Comparison of ENCODE assay signal across 8 cellular contexts in genomic region chr12:989051-989450, GRCh38. TPM values are rescaled to one million over a fixed set of nuclear protein-coding genes. Genes with fewer than 3 reads are reported as not detected.
DNase-seq lines count a peak whose midpoint lies in the region; ATAC-seq and TF ChIP-seq lines count a peak whose summit lies in the region.

No MANE protein-coding gene starts in this region.

- no peak for TF ChIP-seq POLR2A in HCT116 (IDR thresholded peaks at IDR 0.05; ENCODE audit: borderline replicate concordance, extremely low read depth, insufficient read depth, insufficient read length)

- no peak for ATAC-seq in HCT116
- ATAC-seq in naive thymus-derived CD4-positive, alpha-beta T cell, result no peak
- ATAC-seq in mucosa of descending colon, result no peak

- H3K9me2 ChIP-seq in HCT116 (ENCODE audit: insufficient read depth), result no peaks in the 10 kb centered on the region

- peak overlapping the region; percentile 95; the same call in 1 of the 2 replicates for H3K27ac ChIP-seq in HCT116 (ENCODE audit: low read depth, low read length)
- H3K27ac ChIP-seq in naive thymus-derived CD4-positive, alpha-beta T cell (ENCODE audit: low read depth, low read length), result no peak overlapping the region

- peaks cover 0 to 3% (median 0%) of the 10 kb centered on the region in 11 donors for H3K9me3 Mint-ChIP-seq in naive thymus-derived CD4-positive, alpha-beta T cell

- no peak for TF ChIP-seq CTCF in AG04449 (IDR thresholded peaks at IDR 0.05; ENCODE audit: insufficient read depth, low read length, missing control alignments)
- no peak for TF ChIP-seq CTCF in HCT116 (IDR thresholded peaks at IDR 0.05 in 2 of 3, conservative IDR thresholded peaks at IDR 0.05 in 1 of 3; ENCODE audit: borderline replicate concordance in 1 of 3, insufficient read depth in 1 of 3, low read depth in 2 of 3, low read length in 2 of 3)
- no peak for TF ChIP-seq CTCF in mucosa of descending colon (IDR thresholded peaks at IDR 0.05)

- H3K27me3 ChIP-seq in HCT116 (ENCODE audit: insufficient read depth, low read length), result no peaks in the 10 kb centered on the region
- no peaks in the 10 kb centered on the region for H3K27me3 ChIP-seq in adipocyte (replicated peaks; ENCODE audit: control insufficient read depth, insufficient read depth, low read length)
- H3K27me3 ChIP-seq in naive thymus-derived CD4-positive, alpha-beta T cell (ENCODE audit: control insufficient read depth in 2 of 2, insufficient read depth in 2 of 2, low read length in 2 of 2), result no peaks in the 10 kb centered on the region

- no peaks in the 10 kb centered on the region for H4K20me1 ChIP-seq in HCT116 (ENCODE audit: insufficient read depth)

- no peak for TF ChIP-seq RAD21 in HCT116 (IDR thresholded peaks at IDR 0.05; ENCODE audit: low read depth)

- H3K4me3 Mint-ChIP-seq in naive thymus-derived CD4-positive, alpha-beta T cell, result peak overlapping the region; percentile 41 to 96 (median 88)

- no peak overlapping the region for H3K9ac ChIP-seq in HCT116 (ENCODE audit: low read length)
- peak overlapping the region; percentile 99 for H3K9ac ChIP-seq in adipocyte (ENCODE audit: low read length)

- RAD21 ChIA-PET in HCT116 (lab: Charles Lee; ENCODE audit: low non-redundant PET in 1 of 2, low total read pairs in 2 of 2, uncharacterized antibody in 2 of 2, unreplicated experiment in 2 of 2), result no interaction called here

- CTCF ChIA-PET in AG04449 (lab: Yijun Ruan, JAX) (interaction anchor here (1.0 to 1.5 kb wide), 2 partner anchors 22 to 40 kb away, joined by 3 to 4 read pairs; partner anchors contain the start of gene RAD52), HCT116 (lab: Charles Lee) (no interaction called here)
- CTCF ChIA-PET in naive thymus-derived CD4-positive, alpha-beta T cell (lab: Charles Lee), result no interaction called here

- intact Hi-C loops in HCT116 (cut with micrococcal nuclease) (no loop called here), mucosa of descending colon (cut with DNase I, micrococcal nuclease) (no loop called here)
- intact Hi-C loops in naive thymus-derived CD4-positive, alpha-beta T cell (cut with micrococcal nuclease), result no loop called here

- H3K36me3 ChIP-seq in HCT116 (ENCODE audit: control insufficient read depth in 1 of 2, insufficient read depth in 2 of 2, low read length in 2 of 2), result no peaks in the 10 kb centered on the region
- no peaks in the 10 kb centered on the region for H3K36me3 ChIP-seq in adipocyte (ENCODE audit: control insufficient read depth, insufficient read depth, low read length, severe bottlenecking)
- H3K36me3 ChIP-seq in naive thymus-derived CD4-positive, alpha-beta T cell (ENCODE audit: control insufficient read depth in 2 of 3, insufficient read depth in 3 of 3, low read length in 3 of 3), result peaks cover 0 to 7% (median 0%) of the 10 kb centered on the region in 3 experiments
- H3K36me3 ChIP-seq in mucosa of descending colon (ENCODE audit: low read depth), result no peaks in the 10 kb centered on the region

- peak overlapping the region; percentile 82 for H3K4me2 ChIP-seq in HCT116 (ENCODE audit: low read length)

- POLR2A ChIA-PET in AG04449 (lab: Yijun Ruan, JAX) (no interaction called here), HCT116 (lab: Charles Lee) (no interaction called here)
- POLR2A ChIA-PET in naive thymus-derived CD4-positive, alpha-beta T cell (lab: Charles Lee), result no interaction called here

- peak overlapping the region in 7 of 9 donors; percentile 74 to 93 (median 87) for H3K27ac Mint-ChIP-seq in naive thymus-derived CD4-positive, alpha-beta T cell

- no peak overlapping the region for H2AFZ ChIP-seq in HCT116 (ENCODE audit: low read depth, low read length, poor library complexity, severe bottlenecking)

- H3K36me3 Mint-ChIP-seq in naive thymus-derived CD4-positive, alpha-beta T cell, result peaks cover 0 to 2% (median 0%) of the 10 kb centered on the region in 5 donors

- H3K4me1 ChIP-seq in HCT116 (ENCODE audit: control insufficient read depth in 1 of 2, insufficient read depth in 2 of 2, low read length in 2 of 2) (peaks cover 8 to 33% of the 10 kb centered on the region in 2 experiments), adipocyte (ENCODE audit: control insufficient read depth, insufficient read depth, low read length) (peaks cover 40% of the 10 kb centered on the region), mucosa of descending colon (ENCODE audit: low read depth) (peaks cover 23% of the 10 kb centered on the region)
- peaks cover 0 to 17% of the 10 kb centered on the region in 2 donors for H3K4me1 ChIP-seq in naive thymus-derived CD4-positive, alpha-beta T cell (ENCODE audit: control insufficient read depth in 2 of 2, insufficient read depth in 2 of 2, low read length in 2 of 2)

- H3K9me3 ChIP-seq in HCT116 (ENCODE audit: control insufficient read depth in 1 of 2, insufficient read depth in 1 of 2, low read depth in 1 of 2, low read length in 2 of 2), result no peaks in the 10 kb centered on the region
- no peaks in the 10 kb centered on the region for H3K9me3 ChIP-seq in adipocyte (ENCODE audit: control insufficient read depth, low read length)
- H3K9me3 ChIP-seq in naive thymus-derived CD4-positive, alpha-beta T cell (ENCODE audit: control insufficient read depth in 2 of 3, low read length in 3 of 3), result no peaks in the 10 kb centered on the region
- H3K9me3 ChIP-seq in mucosa of descending colon, result no peaks in the 10 kb centered on the region

- H3K4me1 Mint-ChIP-seq in naive thymus-derived CD4-positive, alpha-beta T cell, result peaks cover 28 to 46% (median 38%) of the 10 kb centered on the region in 7 donors

- H3K4me3 ChIP-seq in AG04449 (ENCODE audit: low read depth, low read length) (peak overlapping the region; percentile 83; the same call in 1 of the 2 replicates), HCT116 (replicated peaks in 1 of 2; ENCODE audit: low read depth in 1 of 2, low read length in 2 of 2) (no peak overlapping the region), adipocyte (ENCODE audit: low read length) (peak overlapping the region; percentile 94), mucosa of descending colon (no peak overlapping the region)
- H3K4me3 ChIP-seq in naive thymus-derived CD4-positive, alpha-beta T cell (ENCODE audit: low read length), result no peak overlapping the region

- no peaks in the 10 kb centered on the region for H3K27me3 Mint-ChIP-seq in naive thymus-derived CD4-positive, alpha-beta T cell

- H3K79me2 ChIP-seq in HCT116 (ENCODE audit: insufficient read depth, low read length), result peaks cover 26% of the 10 kb centered on the region

- DNase-seq in AG04449 (ENCODE audit: low read depth, low spot score) (no peak), HCT116 (ENCODE audit: low read depth, low spot score) (no peak), adipocyte (ENCODE audit: low read depth) (no peak), HuH-7.5 (ENCODE audit: low spot score) (no peak), NCI-H345 treated with DMSO at 0.1 percent for 48 hours (lab: John Stamatoyannopoulos, UW; ENCODE audit: unreplicated experiment) (no peak), NCI-H1417 (lab: John Stamatoyannopoulos, UW) (no peak), mucosa of descending colon (no peak)
- DNase-seq in naive thymus-derived CD4-positive, alpha-beta T cell, result peak in 1 of 9 donors; percentile 6

- no TSS peak for BruUV-seq in HCT116 (replicated peaks; lab: Mats Ljungman, UMichigan)

TF ChIP-seq in HCT116, 20 proteins besides CTCF, POLR2A, EP300 and RAD21 (continues in another document):
- no peak for TF ChIP-seq ZNF274 (IDR thresholded peaks at IDR 0.05; ENCODE audit: low read depth, low read length)
- no peak for TF ChIP-seq REST (IDR thresholded peaks at IDR 0.05; ENCODE audit: low read depth)
- TF ChIP-seq CBX3 (IDR thresholded peaks at IDR 0.05; ENCODE audit: low read depth), result no peak
- TF ChIP-seq CEBPB (IDR thresholded peaks at IDR 0.05; ENCODE audit: low read depth), result no peak
- TF ChIP-seq ZFX (IDR thresholded peaks at IDR 0.05), result no peak
- no peak for TF ChIP-seq EGR1 (IDR thresholded peaks at IDR 0.05; ENCODE audit: low read depth)
- TF ChIP-seq JUND (IDR thresholded peaks at IDR 0.05), result no peak
- TF ChIP-seq EZH2phosphoT487 (IDR thresholded peaks at IDR 0.05; ENCODE audit: borderline replicate concordance), result no peak
- TF ChIP-seq YY1 (IDR thresholded peaks at IDR 0.05; ENCODE audit: extremely low read depth, insufficient replicate concordance, low read depth, low read length), result no peak
- no peak for TF ChIP-seq EZH2 (IDR thresholded peaks at IDR 0.05)
- no peak for TF ChIP-seq FOSL1 (IDR thresholded peaks at IDR 0.05; ENCODE audit: low read depth)

RNA-seq across cellular contexts. Expression of gene ERC1, which starts 2.0 kb away (rescaled TPM):
- total RNA-seq in HCT116 (2021; ENCODE audit: unreplicated experiment), result 41.9 TPM
- 9.5 and 10.5 TPM in 2 replicates for polyA plus RNA-seq in HCT116 (2012)
- total RNA-seq in naive thymus-derived CD4-positive, alpha-beta T cell, result 10 to 100 TPM; 48.6 to 62.0 (median 52.4) TPM
- 10 to 100 TPM; 15.9 to 23.1 TPM for polyA plus RNA-seq in naive thymus-derived CD4-positive, alpha-beta T cell
- 10 to 100 TPM; 42.6 to 76.3 (median 49.6) TPM for total RNA-seq in mucosa of descending colon

RNA-seq across cellular contexts. Expression of gene RAD52, which starts 39.6 kb away (rescaled TPM):
- total RNA-seq in HCT116 (2021; ENCODE audit: unreplicated experiment) (24.4 TPM), mucosa of descending colon (10 to 100 TPM; 16.3 to 32.0 (median 28.9) TPM)
- 12.8 and 16.9 TPM in 2 replicates for polyA plus RNA-seq in HCT116 (2012)
- total RNA-seq in naive thymus-derived CD4-positive, alpha-beta T cell, result 10 to 100 TPM; 11.0 to 34.9 (median 18.3) TPM
- 1 to 10 TPM; 2.8 to 4.7 TPM for polyA plus RNA-seq in naive thymus-derived CD4-positive, alpha-beta T cell

Comparison
In these comparisons a context has a peak if more than half of its experiments do, and no peak if none do; other contexts are left out.
1. H3K4me3 ChIP-seq: peak in AG04449 (single experiment) and adipocyte (single experiment); none in HCT116 (0 of 2), naive thymus-derived CD4-positive, alpha-beta T cell (single experiment) and mucosa of descending colon (single experiment).